Comparison of ENCODE assay signal across 16 cellular contexts in the genomic region with DNA sequence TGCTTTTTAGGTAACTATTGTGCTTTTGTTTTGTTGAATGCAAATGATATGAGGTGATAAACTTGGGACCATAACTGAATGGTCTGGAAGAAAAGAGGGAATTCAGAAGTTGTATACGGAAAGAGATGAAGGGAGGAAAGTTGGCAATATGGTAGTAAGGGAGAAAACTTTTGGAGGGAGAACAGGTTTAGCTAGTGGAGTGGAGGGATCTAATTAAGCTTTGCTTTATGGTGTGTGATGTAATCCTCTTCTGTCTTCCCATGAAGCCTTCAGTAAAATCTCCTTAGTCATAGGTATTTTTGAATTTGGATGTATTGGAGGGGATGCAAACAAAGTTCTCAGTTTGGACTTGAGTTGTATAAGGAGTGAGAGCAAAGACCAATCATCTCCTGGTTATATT. TPM values are rescaled to one million over a fixed set of nuclear protein-coding genes. Genes with fewer than 3 reads are reported as not detected.
DNase-seq lines count a peak whose midpoint lies in the region; ATAC-seq, FAIRE-seq and TF ChIP-seq lines count a peak whose summit lies in the region.
"Had no signal": no experiment of that assay in that cellular context is flagged by ENCODE, and none has a peak within 500 bp of the region (broad histone marks: within the 10 kb centered on the region; RNA-seq: fewer than 3 reads in every experiment).

No MANE protein-coding gene starts in this region.

- H3K9me3 Mint-ChIP-seq in Calu3 (ENCODE audit: low read depth, unreplicated experiment) (no peaks in the 10 kb centered on the region), mesothelial cell of epicardium (peaks cover 6% of the 10 kb centered on the region)

- H3K4me3 ChIP-seq in RWPE2 (ENCODE audit: severe bottlenecking), result no peak overlapping the region
- no peak overlapping the region for H3K4me3 ChIP-seq in thyroid gland (replicated peaks in 1 of 3)
- no peak overlapping the region for H3K4me3 ChIP-seq in lower leg skin (ENCODE audit: low read depth, poor library complexity, severe bottlenecking)
- H3K4me3 ChIP-seq: GM12878, GM23338, SJSA1 had no signal

- no peak for FAIRE-seq in frontal cortex (lab: Jason Lieb, UNC)
- FAIRE-seq: GM12878 had no signal

- peak overlapping the region; percentile 92 for H3K27ac ChIP-seq in RWPE2 (ENCODE audit: poor library complexity, severe bottlenecking)
- H3K27ac ChIP-seq in thyroid gland, result peak overlapping the region in 2 of 3 donors; percentile 60 to 74
- H3K27ac ChIP-seq: SJSA1 had no signal

- no peak for DNase-seq in Calu3
- no peak for DNase-seq in RWPE2 (ENCODE audit: low spot score)
- DNase-seq in mesothelial cell of epicardium (ENCODE audit: low spot score in 2 of 2, unreplicated experiment in 2 of 2), result no peak
- DNase-seq in thyroid gland, result no peak
- DNase-seq in frontal cortex (ENCODE audit: low spot score in 2 of 2), result no peak
- no peak for DNase-seq in KBM-7
- no peak for DNase-seq in lower leg skin (ENCODE audit: low spot score in 2 of 2)
- DNase-seq: EL, KG1, NCI-H1417, NCI-H187, NCI-H226, NCI-H524 had no signal

- peaks cover 23% of the 10 kb centered on the region for H3K36me3 Mint-ChIP-seq in Calu3 (ENCODE audit: insufficient read depth, unreplicated experiment)
- no peaks in the 10 kb centered on the region for H3K36me3 Mint-ChIP-seq in mesothelial cell of epicardium

- no peak for TF ChIP-seq POLR2A in thyroid gland (IDR thresholded peaks at IDR 0.05)
- TF ChIP-seq POLR2A in lower leg skin (IDR thresholded peaks at IDR 0.05), result no peak

- H3K4me1 Mint-ChIP-seq in Calu3 (ENCODE audit: low read depth, unreplicated experiment), result peaks cover 63% of the 10 kb centered on the region
- H3K4me1 Mint-ChIP-seq in mesothelial cell of epicardium, result peaks cover 29% of the 10 kb centered on the region

- no peak for ATAC-seq in RWPE2 (ENCODE audit: low read depth)
- ATAC-seq: GM12878, GM23338 had no signal

- H3K27me3 Mint-ChIP-seq in Calu3 (ENCODE audit: unreplicated experiment), result no peaks in the 10 kb centered on the region
- H3K27me3 Mint-ChIP-seq in mesothelial cell of epicardium (ENCODE audit: low read depth), result no peaks in the 10 kb centered on the region

- intact Hi-C loops in Calu3 (cut with micrococcal nuclease; ENCODE audit: unreplicated experiment) (no loop called here), thyroid gland (cut with DNase I) (no loop called here), lower leg skin (cut with DNase I; ENCODE audit: low total_unique reads) (no loop called here)

- H3K4me1 ChIP-seq in RWPE2 (ENCODE audit: insufficient read depth, poor library complexity, severe bottlenecking), result peaks cover 47% of the 10 kb centered on the region
- H3K4me1 ChIP-seq in thyroid gland, result peaks cover 56 to 57% of the 10 kb centered on the region in 2 donors

- no peaks in the 10 kb centered on the region for H3K9me3 ChIP-seq in RWPE2 (ENCODE audit: severe bottlenecking)
- no peaks in the 10 kb centered on the region for H3K9me3 ChIP-seq in thyroid gland
- H3K9me3 ChIP-seq: SJSA1 had no signal

- H3K27ac Mint-ChIP-seq in Calu3 (ENCODE audit: unreplicated experiment) (peak overlapping the region; percentile 15), mesothelial cell of epicardium (peak overlapping the region; percentile 15)
- H3K27ac Mint-ChIP-seq: GM23338 had no signal

- no TSS peak for BruUV-seq in Calu3 (replicated peaks; lab: Mats Ljungman, UMichigan)

- no peaks in the 10 kb centered on the region for H3K27me3 ChIP-seq in RWPE2 (ENCODE audit: insufficient read depth, poor library complexity, severe bottlenecking)
- no peaks in the 10 kb centered on the region for H3K27me3 ChIP-seq in thyroid gland
- H3K27me3 ChIP-seq: SJSA1 had no signal

- TF ChIP-seq CTCF in Calu3 (IDR thresholded peaks at IDR 0.05; ENCODE audit: unreplicated experiment) (no peak), RWPE2 (IDR thresholded peaks at IDR 0.05; ENCODE audit: poor library complexity, severe bottlenecking) (no peak), mesothelial cell of epicardium (IDR thresholded peaks at IDR 0.05; ENCODE audit: unreplicated experiment) (no peak), thyroid gland (IDR thresholded peaks at IDR 0.05) (no peak), lower leg skin (IDR thresholded peaks at IDR 0.05) (no peak)

- H3K36me3 ChIP-seq in RWPE2 (ENCODE audit: low read depth) (no peaks in the 10 kb centered on the region), thyroid gland (no peaks in the 10 kb centered on the region)
- H3K36me3 ChIP-seq: SJSA1 had no signal

- H3K4me3 Mint-ChIP-seq in Calu3 (ENCODE audit: low read depth, unreplicated experiment) (no peak overlapping the region), mesothelial cell of epicardium (no peak overlapping the region)
- H3K4me3 Mint-ChIP-seq: GM23338 had no signal

- 94 to 96% methylated on average over 1 of the region's 1 CpG for WGBS in thyroid gland, 2 donors
- WGBS in lower leg skin, 2 donors, result 56 to 63% methylated on average over 1 of the region's 1 CpG

- in situ Hi-C loops in KBM-7 (cut with MboI; ENCODE audit: low pct_unique_long_range_greater_than_20kb, low sequenced_read_pairs), result no loop called here

- CTCF ChIA-PET in Calu3 (lab: Charles Lee), result interaction anchor here (0.6 to 2.4 kb wide), 2 partner anchors 20 to 55 kb away, joined by 3 to 19 read pairs; partner anchors contain the start of gene RAB10

RNA-seq across cellular contexts. Expression of gene RAB10, which starts 20.2 kb away (rescaled TPM):
- total RNA-seq in Calu3 (2022) (149 and 157 TPM in 2 replicates), mesothelial cell of epicardium (86.5 to 90.6 TPM (median 90.2 TPM) in 3 replicates), thyroid gland (100 to 1,000 TPM in 3 of 4 donors, 10 to 100 TPM in 1; 89.5 to 140 (median 134) TPM), frontal cortex (152 TPM), lower leg skin (100 to 1,000 TPM; 125 to 228 (median 184) TPM)

RNA-seq across cellular contexts. Expression of gene KIF3C, which starts 31.4 kb away (rescaled TPM):
- total RNA-seq in Calu3 (2022) (3.6 and 4.2 TPM in 2 replicates), mesothelial cell of epicardium (31.9 to 39.5 TPM (median 39.5 TPM) in 3 replicates), thyroid gland (10 to 100 TPM in 3 of 4 donors, 1 to 10 TPM in 1; 9.9 to 13.8 (median 11.7) TPM), frontal cortex (86.8 TPM), lower leg skin (1 to 10 TPM; 3.6 to 6.7 (median 4.2) TPM)
